ENCODE assay signal across 8 cellular contexts in genomic region chr10:95601116-95601719, GRCh38. TPM values are rescaled to one million over a fixed set of nuclear protein-coding genes. Genes with fewer than 3 reads are reported as not detected.
A peak's percentile ranks its signal among the peaks of the same experiment; 100 is the strongest.
DNase-seq lines count a peak whose midpoint lies in the region; ATAC-seq, FAIRE-seq and TF ChIP-seq lines count a peak whose summit lies in the region.

No MANE protein-coding gene starts in this region.

- H3K9me2 ChIP-seq in Loucy (replicated peaks; ENCODE audit: low read depth, low read length) = no peaks in the 10 kb centered on the region

- intact Hi-C loops in upper lobe of right lung (cut with DNase I) = loop anchor here (5.0 to 10.0 kb wide), 2 partner anchors 224 to 356 kb away; no protein-coding TSS in a partner anchor

- peak; percentile 97 for ATAC-seq in upper lobe of right lung

- no peaks in the 10 kb centered on the region for H3F3A ChIP-seq in Loucy (ENCODE audit: low read depth)

- peak; percentile 99 for TF ChIP-seq CTCF in Loucy (conservative IDR thresholded peaks at IDR 0.05; ENCODE audit: low read length)
- peak; percentile 91 for TF ChIP-seq CTCF in upper lobe of right lung (IDR thresholded peaks at IDR 0.05)

- H3K4me1 ChIP-seq in Loucy (ENCODE audit: insufficient read depth, low read length, poor library complexity, severe bottlenecking) (no peaks in the 10 kb centered on the region), upper lobe of right lung (peaks cover 3% of the 10 kb centered on the region)

- H2AFZ ChIP-seq in Loucy (ENCODE audit: low read length) = peak overlapping the region; percentile 53

- H3K27me3 ChIP-seq in Loucy (ENCODE audit: insufficient read depth, low read length, poor library complexity, severe bottlenecking) = no peaks in the 10 kb centered on the region
- H3K27me3 ChIP-seq in upper lobe of right lung = no peaks in the 10 kb centered on the region

- H3K9me3 ChIP-seq in Loucy (ENCODE audit: insufficient read depth, low read depth, low read length) = no peaks in the 10 kb centered on the region
- H3K9me3 ChIP-seq in upper lobe of right lung = no peaks in the 10 kb centered on the region

- H3K4me2 ChIP-seq in Loucy (ENCODE audit: low read depth, low read length, poor library complexity, severe bottlenecking) = peak overlapping the region; percentile 5

- peak; percentile 84 for FAIRE-seq in RCC 7860 (lab: Jason Lieb, UNC)

- no peaks in the 10 kb centered on the region for H3K79me2 ChIP-seq in Loucy (ENCODE audit: insufficient read depth, low read length)

- H3K4me3 ChIP-seq in Loucy (ENCODE audit: low read length, poor library complexity, severe bottlenecking) (no peak overlapping the region), upper lobe of right lung (no peak overlapping the region)

- H3K27ac ChIP-seq in upper lobe of right lung = no peak overlapping the region

- no peak overlapping the region for H3K9ac ChIP-seq in Loucy (ENCODE audit: low read depth, low read length, poor library complexity, severe bottlenecking)

- no peaks in the 10 kb centered on the region for H4K20me1 ChIP-seq in Loucy (ENCODE audit: insufficient read depth, low read length, poor library complexity, severe bottlenecking)

- H3K36me3 ChIP-seq in Loucy (ENCODE audit: insufficient read depth, low read length) (peaks cover 14% of the 10 kb centered on the region; the same call in 1 of the 2 replicates), upper lobe of right lung (peaks cover 3% of the 10 kb centered on the region)

- DNase-seq in stimulated activated naive CD4-positive, alpha-beta T cell (lab: John Stamatoyannopoulos, UW) = peak; percentile 1 to 44 (median 8)
- DNase-seq in stimulated activated naive CD4-positive, alpha-beta T cell treated with Interleukin-2 at 50 U/mL for 16 hours (lab: John Stamatoyannopoulos, UW) = no peak
- DNase-seq in RCC 7860 (ENCODE audit: low spot score) = peak; percentile 80
- peak; percentile 33 for DNase-seq in activated naive CD4-positive, alpha-beta T cell treated with Interleukin-2 at 50 U/mL for 16 hours
- peak; percentile 78 for DNase-seq in globus pallidus (ENCODE audit: low spot score)
- DNase-seq in nucleus accumbens (lab: John Stamatoyannopoulos, UW) = peak in 53 of 56 donors; percentile 4 to 84 (median 51)
- DNase-seq in upper lobe of right lung = peak; percentile 69

RNA-seq across cellular contexts. Expression of gene SORBS1, which starts 40.0 kb away (rescaled TPM):
- 50.7 TPM for total RNA-seq in upper lobe of right lung

RNA-seq across cellular contexts. Expression of gene ALDH18A1, which starts 55.3 kb away (rescaled TPM):
- 32.8 TPM for total RNA-seq in upper lobe of right lung
